In the genomic region with DNA sequence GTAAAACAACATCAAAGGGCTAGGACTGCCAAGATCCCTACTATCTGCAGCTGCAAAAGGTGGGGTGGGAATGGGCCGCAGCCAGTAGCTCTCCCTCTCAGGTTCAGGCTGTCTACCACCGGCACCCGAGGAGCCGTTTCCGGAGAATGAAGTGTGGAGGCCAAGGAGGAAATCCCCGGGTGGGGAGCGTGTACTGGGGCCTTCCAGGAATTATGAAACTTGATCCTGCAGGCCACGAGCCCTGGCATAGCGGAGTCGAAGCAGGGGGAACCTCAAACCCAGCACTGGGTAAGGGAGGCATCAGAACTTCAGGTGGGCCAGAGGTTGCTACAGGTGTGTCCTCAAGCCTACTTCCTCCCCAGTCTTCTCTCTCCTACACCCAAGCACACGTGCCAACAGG, we compare ENCODE assay signal across 15 cellular contexts. TPM values are rescaled to one million over a fixed set of nuclear protein-coding genes. Genes with fewer than 3 reads are reported as not detected.
DNase-seq lines count a peak whose midpoint lies in the region; FAIRE-seq and TF ChIP-seq lines count a peak whose summit lies in the region.
"Had no signal": no experiment of that assay in that cellular context is flagged by ENCODE, and none has a peak within 500 bp of the region (broad histone marks: within the 10 kb centered on the region; RNA-seq: fewer than 3 reads in every experiment).

No MANE protein-coding gene starts in this region.

- no peak overlapping the region for H3K4me3 ChIP-seq in astrocyte (ENCODE audit: insufficient read depth, low read depth, low read length)
- no peak overlapping the region for H3K4me3 ChIP-seq in fibroblast of lung (replicated peaks in 1 of 4; ENCODE audit: control extremely low read depth in 1 of 4, insufficient read depth in 1 of 4, low read depth in 3 of 4, low read length in 4 of 4)
- no peak overlapping the region for H3K4me3 ChIP-seq in muscle layer of colon (ENCODE audit: low read depth in 1 of 2, low read length in 2 of 2)
- H3K4me3 ChIP-seq in tibial artery: no peak overlapping the region
- no peak overlapping the region for H3K4me3 ChIP-seq in CD8-positive, alpha-beta memory T cell (ENCODE audit: low read length)
- H3K4me3 ChIP-seq: GM23338 had no signal

- TF ChIP-seq CTCF in astrocyte (IDR thresholded peaks at IDR 0.05; ENCODE audit: insufficient read depth, low read depth, low read length): no peak
- no peak for TF ChIP-seq CTCF in fibroblast of lung (conservative IDR thresholded peaks at IDR 0.05 in 1 of 2, IDR thresholded peaks at IDR 0.05 in 1 of 2; ENCODE audit: low read depth in 1 of 2, low read length in 2 of 2)
- no peak for TF ChIP-seq CTCF in tibial artery (IDR thresholded peaks at IDR 0.05)

- H3K9me3 Mint-ChIP-seq in astrocyte (ENCODE audit: unreplicated experiment): no peaks in the 10 kb centered on the region
- H3K9me3 Mint-ChIP-seq in CD8-positive, alpha-beta memory T cell: no peaks in the 10 kb centered on the region
- H3K9me3 Mint-ChIP-seq: activated CD4-positive, alpha-beta memory T cell treated with anti-CD3 and anti-CD28 coated beads for 36 hours; activated naive CD4-positive, alpha-beta T cell treated with anti-CD3 and anti-CD28 coated beads, Interleukin-2, amount 10 ng/mL, durations not matched to agents 7 days and 5 days; CD4-positive, CD25-positive, alpha-beta regulatory T cell; effector memory CD8-positive, alpha-beta T cell; GM23338 had no signal

- H3K79me2 ChIP-seq in astrocyte (ENCODE audit: insufficient read depth, low read length) (peaks cover 12% of the 10 kb centered on the region), fibroblast of lung (ENCODE audit: control insufficient read depth, insufficient read depth, low read length) (peaks cover 2% of the 10 kb centered on the region)

- H3K4me2 ChIP-seq in astrocyte (ENCODE audit: low read length) (no peak overlapping the region), fibroblast of lung (ENCODE audit: extremely low read depth, insufficient read depth, low read length) (peak overlapping the region; percentile 19)
- H3K4me2 ChIP-seq: GM23338 had no signal

- H3K9ac ChIP-seq in astrocyte (ENCODE audit: low read length) (no peak overlapping the region), fibroblast of lung (ENCODE audit: insufficient read depth, low read length) (no peak overlapping the region), muscle layer of colon (ENCODE audit: low read length) (no peak overlapping the region)

- H3K4me1 ChIP-seq in astrocyte (ENCODE audit: insufficient read depth, low read length) (peaks cover 11% of the 10 kb centered on the region), fibroblast of lung (ENCODE audit: control insufficient read depth, extremely low read depth, insufficient read depth, low read length) (peaks cover 11% of the 10 kb centered on the region), muscle layer of colon (ENCODE audit: insufficient read depth, low read length) (peaks cover 35% of the 10 kb centered on the region), tibial artery (peaks cover 0 to 51% (median 39%) of the 10 kb centered on the region in 4 donors)
- peaks cover 15% of the 10 kb centered on the region for H3K4me1 ChIP-seq in CD8-positive, alpha-beta memory T cell (ENCODE audit: insufficient read depth, low read length)

- no peaks in the 10 kb centered on the region for H3K27me3 Mint-ChIP-seq in astrocyte (ENCODE audit: low read depth, unreplicated experiment)
- H3K27me3 Mint-ChIP-seq in CD8-positive, alpha-beta memory T cell: no peaks in the 10 kb centered on the region
- H3K27me3 Mint-ChIP-seq: activated CD4-positive, alpha-beta memory T cell treated with anti-CD3 and anti-CD28 coated beads for 36 hours; activated naive CD4-positive, alpha-beta T cell treated with anti-CD3 and anti-CD28 coated beads, Interleukin-2, amount 10 ng/mL, durations not matched to agents 7 days and 5 days; CD4-positive, CD25-positive, alpha-beta regulatory T cell; effector memory CD8-positive, alpha-beta T cell had no signal

- peak overlapping the region; percentile 7 for H3K27ac Mint-ChIP-seq in astrocyte (ENCODE audit: unreplicated experiment)
- H3K27ac Mint-ChIP-seq in CD8-positive, alpha-beta memory T cell: peak overlapping the region in 1 of 8 donors; percentile 75
- H3K27ac Mint-ChIP-seq: activated CD4-positive, alpha-beta memory T cell treated with anti-CD3 and anti-CD28 coated beads for 36 hours; activated naive CD4-positive, alpha-beta T cell treated with anti-CD3 and anti-CD28 coated beads, Interleukin-2, amount 10 ng/mL, durations not matched to agents 7 days and 5 days; GM23338 had no signal

- H3K36me3 ChIP-seq in astrocyte (ENCODE audit: insufficient read depth, low read length) (peaks cover 9% of the 10 kb centered on the region), fibroblast of lung (ENCODE audit: control insufficient read depth, insufficient read depth, low read length) (peaks cover 6% of the 10 kb centered on the region), muscle layer of colon (ENCODE audit: insufficient read depth, low read length) (peaks cover 42% of the 10 kb centered on the region), tibial artery (peaks cover 43 to 61% (median 52%) of the 10 kb centered on the region in 3 donors)
- H3K36me3 ChIP-seq in CD8-positive, alpha-beta memory T cell (ENCODE audit: insufficient read depth, low read length): peaks cover 40% of the 10 kb centered on the region

- intact Hi-C loops in tibial artery (cut with DNase I; ENCODE audit: low total_unique reads): loop anchor here (5.0 kb wide), 2 partner anchors 54 to 234 kb away; a partner anchor contains a TSS

- CTCF ChIA-PET in CD8-positive, alpha-beta memory T cell (lab: Charles Lee): interaction anchor here (4.5 kb wide), 1 partner anchor 146 kb away, joined by 20 read pairs; no protein-coding TSS in a partner anchor

- POLR2A ChIA-PET in CD8-positive, alpha-beta memory T cell (lab: Charles Lee): no interaction called here

- peaks cover 11% of the 10 kb centered on the region for H3K4me1 Mint-ChIP-seq in astrocyte (ENCODE audit: low read depth, unreplicated experiment)
- H3K4me1 Mint-ChIP-seq in CD8-positive, alpha-beta memory T cell: peaks cover 23 to 41% (median 39%) of the 10 kb centered on the region in 3 donors

- H3K9me3 ChIP-seq in astrocyte (ENCODE audit: insufficient read depth, low read depth, low read length) (no peaks in the 10 kb centered on the region), fibroblast of lung (ENCODE audit: control insufficient read depth, insufficient read depth, low read depth, low read length) (no peaks in the 10 kb centered on the region), muscle layer of colon (ENCODE audit: low read length) (no peaks in the 10 kb centered on the region), tibial artery (no peaks in the 10 kb centered on the region)
- no peaks in the 10 kb centered on the region for H3K9me3 ChIP-seq in CD8-positive, alpha-beta memory T cell (ENCODE audit: low read length)

- no peak for FAIRE-seq in astrocyte (lab: Jason Lieb, UNC)

- H3K4me3 Mint-ChIP-seq in astrocyte (ENCODE audit: unreplicated experiment): no peak overlapping the region
- H3K4me3 Mint-ChIP-seq in CD8-positive, alpha-beta memory T cell: no peak overlapping the region
- H3K4me3 Mint-ChIP-seq: activated CD4-positive, alpha-beta memory T cell treated with anti-CD3 and anti-CD28 coated beads for 36 hours; activated naive CD4-positive, alpha-beta T cell treated with anti-CD3 and anti-CD28 coated beads, Interleukin-2, amount 10 ng/mL, durations not matched to agents 7 days and 5 days; effector memory CD8-positive, alpha-beta T cell; GM23338 had no signal

- DNase-seq in astrocyte (ENCODE audit: low read depth) (no peak), fibroblast of lung (ENCODE audit: low read depth in 2 of 2) (no peak), tibial artery (peak; percentile 57 to 81), RKO (ENCODE audit: low spot score) (no peak), NCI-H2081 treated with DMSO at 0.1 percent for 48 hours (lab: John Stamatoyannopoulos, UW) (no peak)
- DNase-seq in stimulated activated CD4-positive, alpha-beta T cell treated with anti-CD3 and anti-CD28 coated beads, Interleukin-4, amount 100 ng/mL, for 1 hour: no peak
- DNase-seq in CD8-positive, alpha-beta memory T cell: no peak
- DNase-seq: activated CD4-positive, alpha-beta memory T cell treated with anti-CD3 and anti-CD28 coated beads for 36 hours; activated naive CD4-positive, alpha-beta T cell treated with anti-CD3 and anti-CD28 coated beads, Interleukin-2, amount 10 ng/mL, durations not matched to agents 7 days and 5 days; CD4-positive, CD25-positive, alpha-beta regulatory T cell; effector memory CD8-positive, alpha-beta T cell; NCI-H1694 treated with DMSO at 0.1 percent for 48 hours; NK-92 treated with Interleukin-12 subunit alpha and Interleukin-12 subunit beta, amount 100 ng/mL, for 24 hours had no signal

- H3K36me3 Mint-ChIP-seq in astrocyte (ENCODE audit: low read depth, unreplicated experiment): peaks cover 19% of the 10 kb centered on the region
- H3K36me3 Mint-ChIP-seq in CD8-positive, alpha-beta memory T cell: peaks cover 0 to 84% (median 11%) of the 10 kb centered on the region in 3 donors

- H3K27me3 ChIP-seq in astrocyte (ENCODE audit: insufficient read depth, low read length): no peaks in the 10 kb centered on the region
- H3K27me3 ChIP-seq in fibroblast of lung (ENCODE audit: control insufficient read depth, insufficient read depth, low read length): no peaks in the 10 kb centered on the region
- H3K27me3 ChIP-seq in muscle layer of colon (ENCODE audit: control insufficient read depth in 1 of 2, insufficient read depth in 2 of 2, low read length in 2 of 2): no peaks in the 10 kb centered on the region
- H3K27me3 ChIP-seq in tibial artery: no peaks in the 10 kb centered on the region
- H3K27me3 ChIP-seq in CD8-positive, alpha-beta memory T cell (ENCODE audit: insufficient read depth, low read length, poor library complexity, severe bottlenecking): no peaks in the 10 kb centered on the region

- peaks cover 8% of the 10 kb centered on the region for H4K20me1 ChIP-seq in astrocyte (ENCODE audit: insufficient read depth, low read length)
- no peaks in the 10 kb centered on the region for H4K20me1 ChIP-seq in fibroblast of lung (ENCODE audit: control insufficient read depth, extremely low read depth, insufficient read depth, low read length)

- H3K27ac ChIP-seq in astrocyte (ENCODE audit: low read depth, low read length): no peak overlapping the region
- H3K27ac ChIP-seq in fibroblast of lung (ENCODE audit: insufficient read depth, low read length): no peak overlapping the region
- peak overlapping the region; percentile 70 for H3K27ac ChIP-seq in muscle layer of colon (ENCODE audit: low read depth, low read length)
- peak overlapping the region; percentile 71 to 77 for H3K27ac ChIP-seq in tibial artery
- H3K27ac ChIP-seq in CD8-positive, alpha-beta memory T cell (ENCODE audit: low read depth, low read length): no peak overlapping the region

- no peak overlapping the region for H2AFZ ChIP-seq in astrocyte (ENCODE audit: low read depth, low read length)
- H2AFZ ChIP-seq in fibroblast of lung (ENCODE audit: low read length): no peak overlapping the region
- H2AFZ ChIP-seq: GM23338 had no signal

RNA-seq across cellular contexts. Expression of a gene that starts 5.1 kb away (rescaled TPM):
- 26.4 and 26.7 TPM in 2 replicates for total RNA-seq in astrocyte
- 32.1 and 34.5 TPM in 2 replicates for total RNA-seq in fibroblast of lung
- polyA plus RNA-seq in fibroblast of lung: 18.6 and 21.0 TPM in 2 replicates
- polyA plus RNA-seq in fibroblast of lung (2012): 19.6 and 21.9 TPM in 2 replicates
- polyA minus RNA-seq in fibroblast of lung (ENCODE audit: low replicate concordance): 51.3 and 54.5 TPM in 2 replicates
- total RNA-seq in CD8-positive, alpha-beta memory T cell: 10 to 100 TPM; 29.5 to 31.9 TPM
- 80.2 TPM for polyA plus RNA-seq in CD8-positive, alpha-beta memory T cell

RNA-seq across cellular contexts. Expression of a gene that starts 18.8 kb away (rescaled TPM):
- total RNA-seq in astrocyte: 132 and 134 TPM in 2 replicates
- total RNA-seq in fibroblast of lung: 113 and 190 TPM in 2 replicates
- polyA plus RNA-seq in fibroblast of lung: 164 and 180 TPM in 2 replicates
- 224 and 226 TPM in 2 replicates for polyA plus RNA-seq in fibroblast of lung (2012)
- 842 and 992 TPM in 2 replicates for polyA minus RNA-seq in fibroblast of lung (ENCODE audit: low replicate concordance)
- total RNA-seq in CD8-positive, alpha-beta memory T cell: 10 to 100 TPM; 36.6 to 36.9 TPM
- 5.7 TPM for polyA plus RNA-seq in CD8-positive, alpha-beta memory T cell

RNA-seq across cellular contexts. Expression of a gene that starts 51.3 kb away (rescaled TPM):
- 69.1 and 79.3 TPM in 2 replicates for total RNA-seq in astrocyte
- total RNA-seq in fibroblast of lung: 10.8 and 12.6 TPM in 2 replicates
- polyA plus RNA-seq in fibroblast of lung: 58.3 and 63.6 TPM in 2 replicates
- 56.0 and 56.6 TPM in 2 replicates for polyA plus RNA-seq in fibroblast of lung (2012)
- polyA minus RNA-seq in fibroblast of lung (ENCODE audit: low replicate concordance): 65.7 and 67.9 TPM in 2 replicates
- 10 to 100 TPM; 80.5 to 85.0 TPM for total RNA-seq in CD8-positive, alpha-beta memory T cell
- 39.6 TPM for polyA plus RNA-seq in CD8-positive, alpha-beta memory T cell

RNA-seq across cellular contexts. Expression of a gene that starts 55.3 kb away (rescaled TPM):
- total RNA-seq in astrocyte (81.1 and 83.5 TPM in 2 replicates), fibroblast of lung (105 and 120 TPM in 2 replicates)
- polyA plus RNA-seq in fibroblast of lung: 119 and 138 TPM in 2 replicates
- polyA plus RNA-seq in fibroblast of lung (2012): 58.3 and 63.7 TPM in 2 replicates
- polyA minus RNA-seq in fibroblast of lung (ENCODE audit: low replicate concordance): 34.5 and 37.5 TPM in 2 replicates
- total RNA-seq in CD8-positive, alpha-beta memory T cell: 10 to 100 TPM; 25.3 to 28.8 TPM
- polyA plus RNA-seq in CD8-positive, alpha-beta memory T cell: 24.6 TPM

Comparison
In these comparisons a context has a peak if more than half of its experiments do, and no peak if none do; other contexts are left out.
1. DNase-seq: peak in tibial artery (2 of 2); none in astrocyte (single experiment), fibroblast of lung (0 of 2), stimulated activated CD4-positive, alpha-beta T cell treated with anti-CD3 and anti-CD28 coated beads, Interleukin-4, amount 100 ng/mL, for 1 hour (single experiment), RKO (single experiment), CD8-positive, alpha-beta memory T cell (0 of 5) and NCI-H2081 treated with DMSO at 0.1 percent for 48 hours (single experiment).
2. H3K27ac ChIP-seq: peak in muscle layer of colon (single experiment) and tibial artery (2 of 2); none in astrocyte (single experiment), fibroblast of lung (single experiment) and CD8-positive, alpha-beta memory T cell (single experiment).